ENCODE assay signal across 14 cellular contexts in the genomic region with DNA sequence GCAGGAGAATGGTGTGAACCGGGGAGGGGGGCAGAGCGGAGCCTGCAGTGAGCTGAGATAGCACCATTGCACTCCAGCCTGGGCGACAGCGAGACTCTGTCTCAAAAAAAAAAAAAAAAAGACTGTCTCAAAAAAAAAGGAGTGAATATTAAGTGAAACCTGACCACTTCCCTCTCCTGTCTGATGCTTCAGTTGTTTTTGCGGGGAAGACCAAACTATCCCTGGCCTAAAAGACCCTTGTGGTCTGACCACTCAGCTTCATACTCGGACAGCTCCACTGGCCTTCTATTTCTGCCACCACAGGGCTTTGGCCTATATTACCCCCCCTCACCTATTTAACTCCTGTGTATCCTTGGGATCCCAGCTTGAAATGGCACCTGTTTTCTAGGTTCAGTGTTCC. TPM values are rescaled to one million over a fixed set of nuclear protein-coding genes. Genes with fewer than 3 reads are reported as not detected.
DNase-seq lines count a peak whose midpoint lies in the region; ATAC-seq and TF ChIP-seq lines count a peak whose summit lies in the region.
"Had no signal": no experiment of that assay in that cellular context is flagged by ENCODE, and none has a peak within 500 bp of the region (broad histone marks: within the 10 kb centered on the region; RNA-seq: fewer than 3 reads in every experiment).

No MANE protein-coding gene starts in this region.

- H3K4me1 Mint-ChIP-seq in activated CD8-positive, alpha-beta T cell treated with anti-CD3 and anti-CD28 coated beads, Interleukin-2, amount 10 ng/mL, durations not matched to agents 7 days and 5 days (ENCODE audit: low read depth), result peaks cover 36% of the 10 kb centered on the region
- H3K4me1 Mint-ChIP-seq in mesothelial cell of epicardium, result peaks cover 20% of the 10 kb centered on the region

- H4K20me1 ChIP-seq in BLaER1 (peaks cover 73% of the 10 kb centered on the region), DOHH2 (ENCODE audit: control insufficient read depth, insufficient read depth, low read depth, low read length) (peaks cover 20% of the 10 kb centered on the region)

- H3K9ac ChIP-seq in BLaER1, result peak overlapping the region; percentile 41; the same call in 1 of the 2 replicates

- peaks cover 71% of the 10 kb centered on the region for H3K79me2 ChIP-seq in DOHH2 (ENCODE audit: control insufficient read depth, low read length)

- DNase-seq in activated CD8-positive, alpha-beta T cell treated with anti-CD3 and anti-CD28 coated beads, Interleukin-2, amount 10 ng/mL, durations not matched to agents 7 days and 5 days, result no peak
- DNase-seq in mesothelial cell of epicardium (ENCODE audit: low spot score in 2 of 2, unreplicated experiment in 2 of 2) (no peak), NCI-H1436 treated with DMSO at 0.1 percent for 48 hours (lab: John Stamatoyannopoulos, UW) (no peak), OCI-M1 (lab: John Stamatoyannopoulos, UW) (no peak), NCI-H2227 treated with DMSO at 0.1 percent for 48 hours (lab: John Stamatoyannopoulos, UW) (no peak)
- DNase-seq: endodermal cell, gastrocnemius medialis, islet precursor cell, NCI-H1417 had no signal

- H3K9me3 ChIP-seq in BLaER1, result no peaks in the 10 kb centered on the region
- H3K9me3 ChIP-seq in DOHH2 (ENCODE audit: control insufficient read depth, insufficient read depth, low read length), result no peaks in the 10 kb centered on the region
- H3K9me3 ChIP-seq: gastrocnemius medialis, right atrium auricular region had no signal

- H3K27ac Mint-ChIP-seq in activated CD8-positive, alpha-beta T cell treated with anti-CD3 and anti-CD28 coated beads, Interleukin-2, amount 10 ng/mL, durations not matched to agents 7 days and 5 days, result peak overlapping the region; percentile 76
- no peak overlapping the region for H3K27ac Mint-ChIP-seq in mesothelial cell of epicardium
- H3K27ac Mint-ChIP-seq: endodermal cell had no signal

- ATAC-seq in activated CD8-positive, alpha-beta T cell treated with anti-CD3 and anti-CD28 coated beads, Interleukin-2, amount 10 ng/mL, durations not matched to agents 7 days and 5 days, result no peak
- no peak for ATAC-seq in GM21737 (IDR thresholded peaks at IDR 0.05; ENCODE audit: unreplicated experiment)
- ATAC-seq: gastrocnemius medialis had no signal

- H3K27me3 ChIP-seq in BLaER1 (no peaks in the 10 kb centered on the region), DOHH2 (ENCODE audit: control insufficient read depth, low read length) (no peaks in the 10 kb centered on the region)
- H3K27me3 ChIP-seq: gastrocnemius medialis, right atrium auricular region had no signal

- H3K4me3 ChIP-seq in BLaER1 (no peak overlapping the region), DOHH2 (ENCODE audit: low read length) (peak overlapping the region; percentile 97)
- H3K4me3 ChIP-seq: right atrium auricular region had no signal

- no peaks in the 10 kb centered on the region for H3K9me2 ChIP-seq in DOHH2 (replicated peaks; ENCODE audit: control insufficient read depth, low read length)

- H3K36me3 Mint-ChIP-seq in activated CD8-positive, alpha-beta T cell treated with anti-CD3 and anti-CD28 coated beads, Interleukin-2, amount 10 ng/mL, durations not matched to agents 7 days and 5 days (ENCODE audit: low read depth), result peaks cover 45% of the 10 kb centered on the region
- H3K36me3 Mint-ChIP-seq in mesothelial cell of epicardium, result peaks cover 16% of the 10 kb centered on the region

- no peaks in the 10 kb centered on the region for H3K27me3 Mint-ChIP-seq in activated CD8-positive, alpha-beta T cell treated with anti-CD3 and anti-CD28 coated beads, Interleukin-2, amount 10 ng/mL, durations not matched to agents 7 days and 5 days (ENCODE audit: low read depth)
- no peaks in the 10 kb centered on the region for H3K27me3 Mint-ChIP-seq in mesothelial cell of epicardium (ENCODE audit: low read depth)

- H3K4me2 ChIP-seq in BLaER1 (peak overlapping the region; percentile 95; the same call in 1 of the 2 replicates), DOHH2 (ENCODE audit: low read length) (peak overlapping the region; percentile 98)

- H3K4me3 Mint-ChIP-seq in activated CD8-positive, alpha-beta T cell treated with anti-CD3 and anti-CD28 coated beads, Interleukin-2, amount 10 ng/mL, durations not matched to agents 7 days and 5 days, result no peak overlapping the region
- H3K4me3 Mint-ChIP-seq in mesothelial cell of epicardium, result peak overlapping the region; percentile 36

- CTCF ChIA-PET in activated CD8-positive, alpha-beta T cell treated with anti-CD3 and anti-CD28 coated beads, Interleukin-2, amount 10 ng/mL, durations not matched to agents 7 days and 5 days (lab: Charles Lee), result interaction anchor here (1.4 to 3.8 kb wide), 2 partner anchors 19 to 51 kb away, joined by 3 to 15 read pairs; no protein-coding TSS in a partner anchor

- H3K9me3 Mint-ChIP-seq in activated CD8-positive, alpha-beta T cell treated with anti-CD3 and anti-CD28 coated beads, Interleukin-2, amount 10 ng/mL, durations not matched to agents 7 days and 5 days (ENCODE audit: insufficient read depth), result no peaks in the 10 kb centered on the region
- no peaks in the 10 kb centered on the region for H3K9me3 Mint-ChIP-seq in mesothelial cell of epicardium
- H3K9me3 Mint-ChIP-seq: endodermal cell had no signal

- no peak for TF ChIP-seq CTCF in DOHH2 (IDR thresholded peaks at IDR 0.05; ENCODE audit: low read depth, low read length, poor library complexity, severe bottlenecking)
- no peak for TF ChIP-seq CTCF in mesothelial cell of epicardium (IDR thresholded peaks at IDR 0.05; ENCODE audit: unreplicated experiment)

- POLR2A ChIA-PET in activated CD8-positive, alpha-beta T cell treated with anti-CD3 and anti-CD28 coated beads, Interleukin-2, amount 10 ng/mL, durations not matched to agents 7 days and 5 days (lab: Charles Lee), result interaction anchor here (1.1 kb wide), 1 partner anchor 39 kb away, joined by 3 read pairs; no protein-coding TSS in a partner anchor

- H3K27ac ChIP-seq in BLaER1 (no peak overlapping the region), DOHH2 (ENCODE audit: low read depth, low read length) (peak overlapping the region; percentile 97)
- H3K27ac ChIP-seq: C4-2B, gastrocnemius medialis, right atrium auricular region had no signal

- peaks cover 13% of the 10 kb centered on the region for H3F3A ChIP-seq in DOHH2 (ENCODE audit: control insufficient read depth, insufficient read depth)

- H3K4me1 ChIP-seq in BLaER1 (peaks cover 33% of the 10 kb centered on the region), DOHH2 (ENCODE audit: control insufficient read depth, low read length) (peaks cover 60% of the 10 kb centered on the region)

- peaks cover 74% of the 10 kb centered on the region for H3K36me3 ChIP-seq in BLaER1
- H3K36me3 ChIP-seq in DOHH2 (ENCODE audit: control insufficient read depth, low read length), result peaks cover 80% of the 10 kb centered on the region

RNA-seq across cellular contexts. Expression of gene CLASRP, which starts 2.3 kb away (rescaled TPM):
- total RNA-seq in activated CD8-positive, alpha-beta T cell treated with anti-CD3 and anti-CD28 coated beads, Interleukin-2, amount 10 ng/mL, durations not matched to agents 7 days and 5 days, result 10 to 100 TPM; 82.5 to 94.5 TPM
- total RNA-seq in mesothelial cell of epicardium, result 132 to 133 TPM (median 133 TPM) in 3 replicates

RNA-seq across cellular contexts. Expression of gene ZNF296, which starts 35.2 kb away (rescaled TPM):
- 1 to 10 TPM; 6.2 to 6.3 TPM for total RNA-seq in activated CD8-positive, alpha-beta T cell treated with anti-CD3 and anti-CD28 coated beads, Interleukin-2, amount 10 ng/mL, durations not matched to agents 7 days and 5 days
- total RNA-seq in mesothelial cell of epicardium, result 0.99 to 1.1 TPM (median 1.1 TPM) in 3 replicates
- total RNA-seq: gastrocnemius medialis had no signal

RNA-seq across cellular contexts. Expression of gene GEMIN7, which starts 37.9 kb away (rescaled TPM):
- total RNA-seq in activated CD8-positive, alpha-beta T cell treated with anti-CD3 and anti-CD28 coated beads, Interleukin-2, amount 10 ng/mL, durations not matched to agents 7 days and 5 days, result 10 to 100 TPM; 30.2 to 31.7 TPM
- total RNA-seq in mesothelial cell of epicardium, result 24.2 to 27.5 TPM (median 24.4 TPM) in 3 replicates

RNA-seq across cellular contexts. Expression of gene RELB, which starts 39.9 kb away (rescaled TPM):
- total RNA-seq in activated CD8-positive, alpha-beta T cell treated with anti-CD3 and anti-CD28 coated beads, Interleukin-2, amount 10 ng/mL, durations not matched to agents 7 days and 5 days, result 10 to 100 TPM in 1 of 2 experiments, 1 to 10 TPM in 1; 8.7 to 10.2 TPM
- total RNA-seq in mesothelial cell of epicardium, result 18.5 to 20.8 TPM (median 18.7 TPM) in 3 replicates

RNA-seq across cellular contexts. Expression of gene PPP1R37, which starts 51.9 kb away (rescaled TPM):
- 10 to 100 TPM; 28.3 to 29.2 TPM for total RNA-seq in activated CD8-positive, alpha-beta T cell treated with anti-CD3 and anti-CD28 coated beads, Interleukin-2, amount 10 ng/mL, durations not matched to agents 7 days and 5 days
- 36.2 to 40.7 TPM (median 38.9 TPM) in 3 replicates for total RNA-seq in mesothelial cell of epicardium
